ENCODE assay signal across 30 cellular contexts in the genomic region with DNA sequence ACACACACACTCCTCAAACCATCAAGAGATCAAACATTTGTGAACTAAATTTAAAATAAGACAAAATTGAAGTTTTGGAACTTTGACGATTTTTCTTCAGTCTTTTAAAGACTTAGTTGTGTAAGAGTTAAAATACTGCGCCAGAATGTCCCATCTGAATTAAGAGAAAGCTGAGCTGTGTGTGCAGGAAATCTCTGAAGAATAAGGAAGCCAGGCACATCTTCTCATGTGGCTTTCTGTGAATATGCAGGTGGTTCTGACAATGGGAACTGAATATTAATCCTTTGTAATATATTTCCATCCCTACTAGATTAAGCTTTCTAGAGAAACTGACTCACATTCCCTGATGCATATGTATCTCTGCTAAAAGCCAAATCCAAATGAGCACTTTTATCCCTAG.
DNase-seq lines count a peak whose midpoint lies in the region; ATAC-seq and TF ChIP-seq lines count a peak whose summit lies in the region.
"Had no signal": no experiment of that assay in that cellular context is flagged by ENCODE, and none has a peak within 500 bp of the region (broad histone marks: within the 10 kb centered on the region; RNA-seq: fewer than 3 reads in every experiment).

No MANE protein-coding gene starts in this region.

- H3K27me3 ChIP-seq in CD4-positive, alpha-beta memory T cell (ENCODE audit: insufficient read depth, low read length), result no peaks in the 10 kb centered on the region
- H3K27me3 ChIP-seq in naive thymus-derived CD4-positive, alpha-beta T cell (ENCODE audit: control insufficient read depth in 2 of 2, insufficient read depth in 2 of 2, low read length in 2 of 2), result no peaks in the 10 kb centered on the region
- H3K27me3 ChIP-seq in suprapubic skin (no peaks in the 10 kb centered on the region), tibial nerve (no peaks in the 10 kb centered on the region)
- H3K27me3 ChIP-seq: BLaER1, breast epithelium, neural progenitor cell, right atrium auricular region, spleen, tibial artery had no signal

- ATAC-seq in activated T-helper 17 cell treated with anti-CD3 and anti-CD28 coated beads, Interleukin-2, amount 50 U/mL, for 72 hours (replicated peaks), result no peak
- peak; percentile 26 for ATAC-seq in naive thymus-derived CD4-positive, alpha-beta T cell
- ATAC-seq: left colon, PC-3 had no signal

- H3K9me3 ChIP-seq in CD4-positive, alpha-beta memory T cell (ENCODE audit: control insufficient read depth in 1 of 2, low read length in 2 of 2), result no peaks in the 10 kb centered on the region
- no peaks in the 10 kb centered on the region for H3K9me3 ChIP-seq in naive thymus-derived CD4-positive, alpha-beta T cell (ENCODE audit: control insufficient read depth in 2 of 3, low read length in 3 of 3)
- H3K9me3 ChIP-seq in suprapubic skin (no peaks in the 10 kb centered on the region), tibial nerve (no peaks in the 10 kb centered on the region)
- H3K9me3 ChIP-seq: BLaER1, breast epithelium, right atrium auricular region, spleen, tibial artery had no signal

- H3K4me1 ChIP-seq in CD4-positive, alpha-beta memory T cell (ENCODE audit: insufficient read depth, low read length), result peaks cover 100% of the 10 kb centered on the region
- H3K4me1 ChIP-seq in naive thymus-derived CD4-positive, alpha-beta T cell (ENCODE audit: control insufficient read depth in 2 of 2, insufficient read depth in 2 of 2, low read length in 2 of 2), result peaks cover 47 to 74% of the 10 kb centered on the region in 2 donors
- H3K4me1 ChIP-seq in suprapubic skin, result peaks cover 38% of the 10 kb centered on the region
- H3K4me1 ChIP-seq in tibial nerve, result peaks cover 0 to 5% (median 0%) of the 10 kb centered on the region in 4 donors
- H3K4me1 ChIP-seq: breast epithelium, neural progenitor cell had no signal

- CTCF ChIA-PET in CD4-positive, alpha-beta memory T cell (lab: Charles Lee; ENCODE audit: partially characterized antibody), result interaction anchor here (1.2 to 5.7 kb wide), 3 partner anchors 11 to 46 kb away, joined by 4 to 35 read pairs (median 8); no protein-coding TSS in a partner anchor
- CTCF ChIA-PET in naive thymus-derived CD4-positive, alpha-beta T cell (lab: Charles Lee), result interaction anchor here (0.7 to 1.0 kb wide), 2 partner anchors 12 to 110 kb away, joined by 4 to 6 read pairs; no protein-coding TSS in a partner anchor

- peak overlapping the region; percentile 87 to 99 (median 93) for H3K27ac Mint-ChIP-seq in CD4-positive, alpha-beta memory T cell
- peak overlapping the region; percentile 97 for H3K27ac Mint-ChIP-seq in activated T-helper 17 cell treated with anti-CD3 and anti-CD28 coated beads, Interleukin-2, amount 50 U/mL, for 72 hours
- peak overlapping the region in 8 of 9 donors; percentile 2 to 77 (median 30) for H3K27ac Mint-ChIP-seq in naive thymus-derived CD4-positive, alpha-beta T cell
- no peak overlapping the region for H3K27ac Mint-ChIP-seq in nephron progenitor cell
- H3K27ac Mint-ChIP-seq: H9, neural progenitor cell had no signal

- 81% methylated on average over 2 of the region's 2 CpGs for WGBS in suprapubic skin
- 86 to 91% methylated on average over 2 of the region's 2 CpGs for WGBS in tibial nerve, 2 donors

- H3K36me3 Mint-ChIP-seq in CD4-positive, alpha-beta memory T cell, result peaks cover 0 to 46% of the 10 kb centered on the region in 2 donors
- peaks cover 89% of the 10 kb centered on the region for H3K36me3 Mint-ChIP-seq in activated T-helper 17 cell treated with anti-CD3 and anti-CD28 coated beads, Interleukin-2, amount 50 U/mL, for 72 hours (ENCODE audit: low read depth)
- peaks cover 0 to 23% (median 3%) of the 10 kb centered on the region in 5 donors for H3K36me3 Mint-ChIP-seq in naive thymus-derived CD4-positive, alpha-beta T cell
- no peaks in the 10 kb centered on the region for H3K36me3 Mint-ChIP-seq in nephron progenitor cell (ENCODE audit: low read depth)
- H3K36me3 Mint-ChIP-seq: neural progenitor cell had no signal

- no peaks in the 10 kb centered on the region for H3K27me3 Mint-ChIP-seq in CD4-positive, alpha-beta memory T cell
- H3K27me3 Mint-ChIP-seq in activated T-helper 17 cell treated with anti-CD3 and anti-CD28 coated beads, Interleukin-2, amount 50 U/mL, for 72 hours, result no peaks in the 10 kb centered on the region
- no peaks in the 10 kb centered on the region for H3K27me3 Mint-ChIP-seq in naive thymus-derived CD4-positive, alpha-beta T cell
- no peaks in the 10 kb centered on the region for H3K27me3 Mint-ChIP-seq in nephron progenitor cell (ENCODE audit: low read depth, poor library complexity)

- H3K36me3 ChIP-seq in CD4-positive, alpha-beta memory T cell (ENCODE audit: insufficient read depth, low read length), result no peaks in the 10 kb centered on the region
- H3K36me3 ChIP-seq in naive thymus-derived CD4-positive, alpha-beta T cell (ENCODE audit: control insufficient read depth in 2 of 3, insufficient read depth in 3 of 3, low read length in 3 of 3), result no peaks in the 10 kb centered on the region
- no peaks in the 10 kb centered on the region for H3K36me3 ChIP-seq in suprapubic skin
- H3K36me3 ChIP-seq in tibial nerve, result no peaks in the 10 kb centered on the region
- H3K36me3 ChIP-seq: BLaER1, breast epithelium, neural progenitor cell, right atrium auricular region, spleen, tibial artery had no signal

- POLR2A ChIA-PET in CD4-positive, alpha-beta memory T cell (lab: Charles Lee; ENCODE audit: partially characterized antibody), result interaction anchor here (0.7 to 9.0 kb wide), 9 partner anchors 8 to 166 kb away, joined by 3 to 92 read pairs (median 4); no protein-coding TSS in a partner anchor
- POLR2A ChIA-PET in naive thymus-derived CD4-positive, alpha-beta T cell (lab: Charles Lee), result interaction anchor here (0.6 to 2.1 kb wide), 4 partner anchors 12 to 59 kb away, joined by 3 to 6 read pairs (median 3); no protein-coding TSS in a partner anchor

- DNase-seq in CD4-positive, alpha-beta memory T cell, result no peak
- DNase-seq in Jurkat, Clone E6-1 (ENCODE audit: low read depth, low spot score), result peak; percentile 71
- peak in 4 of 9 donors; percentile 21 to 34 (median 28) for DNase-seq in naive thymus-derived CD4-positive, alpha-beta T cell
- DNase-seq in suprapubic skin (ENCODE audit: low spot score in 2 of 2) (no peak), nephron progenitor cell (no peak), tibial nerve (ENCODE audit: low spot score in 2 of 2) (no peak)
- DNase-seq: activated CD4-positive, alpha-beta T cell treated with anti-CD3 and anti-CD28 coated beads for 1 hour; activated naive CD4-positive, alpha-beta T cell treated with anti-CD3 and anti-CD28 coated beads, Interleukin-2, amount 50 U/mL, for 16 hours; anterior cingulate cortex; Calu3; DMS79; H9; KG1; left colon; MM.1S; NCI-H2029; NCI-H524 treated with DMSO at 0.1 percent for 48 hours; PC-3; spleen; stimulated activated CD4-positive, alpha-beta T cell treated with anti-CD3 and anti-CD28 coated beads, Interleukin-2, amount 100 ng/mL, for 24 hours; tibial artery had no signal

- H3K4me3 Mint-ChIP-seq in CD4-positive, alpha-beta memory T cell, result peak overlapping the region; percentile 7 to 86 (median 58)
- H3K4me3 Mint-ChIP-seq in activated T-helper 17 cell treated with anti-CD3 and anti-CD28 coated beads, Interleukin-2, amount 50 U/mL, for 72 hours, result peak overlapping the region; percentile 82
- peak overlapping the region in 9 of 10 donors; percentile 22 to 72 (median 60) for H3K4me3 Mint-ChIP-seq in naive thymus-derived CD4-positive, alpha-beta T cell
- no peak overlapping the region for H3K4me3 Mint-ChIP-seq in nephron progenitor cell
- H3K4me3 Mint-ChIP-seq: H9; neural progenitor cell; T-helper 2 cell treated with Interferon-gamma antibody and Interleukin-4, amounts not matched to agents 5 μg/mL and 100 μg/mL, for 36 hours had no signal

- peaks cover 83 to 99% (median 92%) of the 10 kb centered on the region in 4 donors for H3K4me1 Mint-ChIP-seq in CD4-positive, alpha-beta memory T cell
- H3K4me1 Mint-ChIP-seq in activated T-helper 17 cell treated with anti-CD3 and anti-CD28 coated beads, Interleukin-2, amount 50 U/mL, for 72 hours, result peaks cover 77% of the 10 kb centered on the region
- peaks cover 69 to 99% (median 94%) of the 10 kb centered on the region in 7 donors for H3K4me1 Mint-ChIP-seq in naive thymus-derived CD4-positive, alpha-beta T cell
- H3K4me1 Mint-ChIP-seq in nephron progenitor cell, result peaks cover 27% of the 10 kb centered on the region

- TF ChIP-seq POLR2A in suprapubic skin (IDR thresholded peaks at IDR 0.05) (no peak), tibial nerve (IDR thresholded peaks at IDR 0.05) (no peak)

- no peak for TF ChIP-seq CTCF in suprapubic skin (IDR thresholded peaks at IDR 0.05)
- no peak for TF ChIP-seq CTCF in nephron progenitor cell (IDR thresholded peaks at IDR 0.05)
- no peak for TF ChIP-seq CTCF in tibial nerve (IDR thresholded peaks at IDR 0.05)

- no peak overlapping the region for H3K4me3 ChIP-seq in CD4-positive, alpha-beta memory T cell (ENCODE audit: low read length in 2 of 2)
- no peak overlapping the region for H3K4me3 ChIP-seq in Jurkat, Clone E6-1 (ENCODE audit: low read length)
- peak overlapping the region; percentile 5 for H3K4me3 ChIP-seq in naive thymus-derived CD4-positive, alpha-beta T cell (ENCODE audit: low read length)
- H3K4me3 ChIP-seq in suprapubic skin (no peak overlapping the region), tibial nerve (no peak overlapping the region)
- H3K4me3 ChIP-seq: BLaER1, breast epithelium, neural progenitor cell, right atrium auricular region, SK-N-MC, spleen, tibial artery had no signal

- H3K27ac ChIP-seq in CD4-positive, alpha-beta memory T cell (ENCODE audit: low read depth, low read length), result peak overlapping the region; percentile 58
- H3K27ac ChIP-seq in naive thymus-derived CD4-positive, alpha-beta T cell (ENCODE audit: low read depth, low read length), result peak overlapping the region; percentile 30
- H3K27ac ChIP-seq in suprapubic skin, result no peak overlapping the region
- no peak overlapping the region for H3K27ac ChIP-seq in tibial nerve
- H3K27ac ChIP-seq: BLaER1, breast epithelium, epithelial cell of prostate, HL-60, neural progenitor cell, right atrium auricular region, SK-N-MC, tibial artery had no signal

- intact Hi-C loops in CD4-positive, alpha-beta memory T cell (cut with micrococcal nuclease), result no loop called here
- intact Hi-C loops in naive thymus-derived CD4-positive, alpha-beta T cell (cut with micrococcal nuclease), result loop anchor here in 1 of 2 donors (1.0 to 2.0 kb wide), 2 partner anchors 9 to 16 kb away; no protein-coding TSS in a partner anchor

- TF ChIP-seq EP300 in suprapubic skin (IDR thresholded peaks at IDR 0.05) (no peak), tibial nerve (IDR thresholded peaks at IDR 0.05) (no peak)

- H3K9me3 Mint-ChIP-seq in CD4-positive, alpha-beta memory T cell, result peaks cover 0 to 5% (median 0%) of the 10 kb centered on the region in 8 donors
- H3K9me3 Mint-ChIP-seq in activated T-helper 17 cell treated with anti-CD3 and anti-CD28 coated beads, Interleukin-2, amount 50 U/mL, for 72 hours, result no peaks in the 10 kb centered on the region
- no peaks in the 10 kb centered on the region for H3K9me3 Mint-ChIP-seq in naive thymus-derived CD4-positive, alpha-beta T cell
- no peaks in the 10 kb centered on the region for H3K9me3 Mint-ChIP-seq in nephron progenitor cell
- H3K9me3 Mint-ChIP-seq: H9; neural progenitor cell; T-helper 2 cell treated with Interferon-gamma antibody and Interleukin-4, amounts not matched to agents 5 μg/mL and 100 μg/mL, for 36 hours had no signal

Comparison
In these comparisons a context has a peak if more than half of its experiments do, and no peak if none do; other contexts are left out.
1. H3K27ac ChIP-seq: peak in CD4-positive, alpha-beta memory T cell (single experiment) and naive thymus-derived CD4-positive, alpha-beta T cell (single experiment); none in suprapubic skin (single experiment) and tibial nerve (0 of 4).